24 cellular contexts compared by ENCODE assay signal in genomic region chr11:65187146-65187675, GRCh38. TPM values are rescaled to one million over a fixed set of nuclear protein-coding genes. Genes with fewer than 3 reads are reported as not detected.
DNase-seq lines count a peak whose midpoint lies in the region; ATAC-seq, FAIRE-seq and TF ChIP-seq lines count a peak whose summit lies in the region.
"Had no signal": no experiment of that assay in that cellular context is flagged by ENCODE, and none has a peak within 500 bp of the region (broad histone marks: within the 10 kb centered on the region; RNA-seq: fewer than 3 reads in every experiment).

No MANE protein-coding gene starts in this region.

- H3K36me3 ChIP-seq in right lobe of liver = peaks cover 0 to 52% (median 7%) of the 10 kb centered on the region in 4 donors
- peaks cover 8 to 43% of the 10 kb centered on the region in 2 experiments; a peak in 4 of 5 replicates for H3K36me3 ChIP-seq in HepG2 (replicated peaks in 1 of 2; ENCODE audit: control insufficient read depth in 1 of 2, insufficient read depth in 2 of 2, low read length in 2 of 2)
- peaks cover 79% of the 10 kb centered on the region for H3K36me3 ChIP-seq in endodermal cell (ENCODE audit: control insufficient read depth, insufficient read depth, low read length)
- H3K36me3 ChIP-seq in mucosa of descending colon (ENCODE audit: low read depth) = peaks cover 10% of the 10 kb centered on the region

- FAIRE-seq in HepG2 (lab: Jason Lieb, UNC) = no peak
- FAIRE-seq: D721Med, GM19239, H54, HTR-8/SVneo had no signal

- no peak overlapping the region for H3K27ac Mint-ChIP-seq in endodermal cell
- H3K27ac Mint-ChIP-seq in effector memory CD8-positive, alpha-beta T cell = no peak overlapping the region

- no peaks in the 10 kb centered on the region for H3K27me3 Mint-ChIP-seq in endodermal cell (ENCODE audit: insufficient read depth)
- no peaks in the 10 kb centered on the region for H3K27me3 Mint-ChIP-seq in effector memory CD8-positive, alpha-beta T cell
- H3K27me3 Mint-ChIP-seq: CD4-positive, CD25-positive, alpha-beta regulatory T cell had no signal

- TF ChIP-seq EP300 in HepG2 (IDR thresholded peaks at IDR 0.05; ENCODE audit: low read depth in 2 of 2, low read length in 2 of 2) (no peak), HepG2 (CRISPR knock-in tag; IDR thresholded peaks at IDR 0.05; ENCODE audit: borderline replicate concordance) (no peak)

- no peaks in the 10 kb centered on the region for H3K9me3 Mint-ChIP-seq in endodermal cell
- no peaks in the 10 kb centered on the region for H3K9me3 Mint-ChIP-seq in effector memory CD8-positive, alpha-beta T cell
- H3K9me3 Mint-ChIP-seq: CD4-positive, CD25-positive, alpha-beta regulatory T cell had no signal

- H3K27ac ChIP-seq in right lobe of liver (no peak overlapping the region), HepG2 (ENCODE audit: extremely low read length, insufficient read depth, low read length) (no peak overlapping the region), endodermal cell (ENCODE audit: low read depth, low read length) (no peak overlapping the region)
- H3K27ac ChIP-seq: PC-9 had no signal

- BruUV-seq in HepG2 (replicated peaks; lab: Mats Ljungman, UMichigan) = no TSS peak

- POLR2A ChIA-PET in HepG2 (lab: Yijun Ruan, JAX) = no interaction called here

- no peaks in the 10 kb centered on the region for H3K4me1 ChIP-seq in right lobe of liver
- peaks cover 16% of the 10 kb centered on the region for H3K4me1 ChIP-seq in HepG2 (ENCODE audit: insufficient read depth, low read length)
- H3K4me1 ChIP-seq in endodermal cell (ENCODE audit: control insufficient read depth, insufficient read depth, low read length) = peaks cover 9% of the 10 kb centered on the region
- H3K4me1 ChIP-seq in mucosa of descending colon (ENCODE audit: low read depth) = peaks cover 13% of the 10 kb centered on the region

- H3K4me3 ChIP-seq in right lobe of liver = no peak overlapping the region
- no peak overlapping the region for H3K4me3 ChIP-seq in HepG2 (replicated peaks in 1 of 3; ENCODE audit: insufficient read depth in 1 of 3, low read depth in 2 of 3, low read length in 3 of 3)
- H3K4me3 ChIP-seq in endodermal cell (ENCODE audit: low read length) = no peak overlapping the region
- H3K4me3 ChIP-seq in mucosa of descending colon = no peak overlapping the region
- H3K4me3 ChIP-seq: MG63, PC-9 had no signal

- H3K79me2 ChIP-seq in HepG2 (ENCODE audit: insufficient read depth, low read length) = peaks cover 10% of the 10 kb centered on the region

- H3K4me1 Mint-ChIP-seq in endodermal cell = peaks cover 31% of the 10 kb centered on the region
- H3K4me1 Mint-ChIP-seq in effector memory CD8-positive, alpha-beta T cell (ENCODE audit: low read depth in 2 of 2) = peaks cover 24 to 45% of the 10 kb centered on the region in 2 donors

- intact Hi-C loops in right lobe of liver (cut with DNase I) (loop anchor here in 1 of 2 donors (10.0 kb wide), 1 partner anchor 62 kb away; the partner anchor contains the start of genes FAU and MRPL49), HepG2 (cut with micrococcal nuclease; ENCODE audit: unreplicated experiment) (no loop called here), mucosa of descending colon (cut with DNase I, micrococcal nuclease) (no loop called here)

- H2AFZ ChIP-seq in HepG2 (ENCODE audit: low read length) = no peak overlapping the region
- H2AFZ ChIP-seq: PC-9 had no signal

- no peak for TF ChIP-seq RAD21 in HepG2 (CRISPR knock-in tag; IDR thresholded peaks at IDR 0.05)

- DNase-seq in right lobe of liver (peak in 2 of 3 donors; percentile 31 to 41), HepG2 (ENCODE audit: low spot score) (no peak), endodermal cell (peak; percentile 30), mucosa of descending colon (no peak), glomerular visceral epithelial cell (ENCODE audit: extremely low spot score) (no peak)
- DNase-seq in activated CD4-positive, alpha-beta T cell treated with anti-CD3 and anti-CD28 coated beads for 1 hour = no peak
- no peak for DNase-seq in effector memory CD8-positive, alpha-beta T cell
- DNase-seq: CD4-positive, CD25-positive, alpha-beta regulatory T cell; KBM-7; MG63; NCI-H2029; NCI-H2227 treated with DMSO at 0.1 percent for 48 hours; NCI-H526 treated with DMSO at 0.1 percent for 48 hours; PC-9; RPMI8226; SHP77 treated with DMSO at 0.1 percent for 48 hours had no signal

- H3K9me3 ChIP-seq in right lobe of liver = no peaks in the 10 kb centered on the region
- H3K9me3 ChIP-seq in HepG2 (ENCODE audit: low read length) = no peaks in the 10 kb centered on the region
- H3K9me3 ChIP-seq in endodermal cell (ENCODE audit: control insufficient read depth, low read length) = peaks cover 3% of the 10 kb centered on the region
- no peaks in the 10 kb centered on the region for H3K9me3 ChIP-seq in mucosa of descending colon
- H3K9me3 ChIP-seq: MG63 had no signal

- in situ Hi-C loops in HepG2 (cut with HindIII; ENCODE audit: extremely low pct_ligation_motif_present, low pct_unique_long_range_greater_than_20kb) = no loop called here

- H3K4me3 Mint-ChIP-seq in endodermal cell = no peak overlapping the region
- no peak overlapping the region for H3K4me3 Mint-ChIP-seq in effector memory CD8-positive, alpha-beta T cell

- no peak overlapping the region for H3K4me2 ChIP-seq in HepG2 (ENCODE audit: low read depth, low read length)
- H3K4me2 ChIP-seq: PC-9 had no signal

- TF ChIP-seq CTCF in right lobe of liver (IDR thresholded peaks at IDR 0.05) (no peak), HepG2 (CRISPR knock-in tag; IDR thresholded peaks at IDR 0.05) (no peak), endodermal cell (conservative IDR thresholded peaks at IDR 0.05) (no peak), mucosa of descending colon (IDR thresholded peaks at IDR 0.05) (no peak)

- H4K20me1 ChIP-seq in HepG2 (ENCODE audit: insufficient read depth, low read length) = no peaks in the 10 kb centered on the region

- CTCF ChIA-PET in HepG2 (lab: Yijun Ruan, JAX; ENCODE audit: low intra/inter-chr PET ratio, low total read pairs) = no interaction called here

- H3K36me3 Mint-ChIP-seq in endodermal cell (ENCODE audit: low read depth) = peaks cover 68% of the 10 kb centered on the region
- peaks cover 50% of the 10 kb centered on the region for H3K36me3 Mint-ChIP-seq in effector memory CD8-positive, alpha-beta T cell (ENCODE audit: insufficient read depth)

- TF ChIP-seq POLR2A in right lobe of liver (IDR thresholded peaks at IDR 0.05) = no peak
- TF ChIP-seq POLR2A in HepG2 (IDR thresholded peaks at IDR 0.05; ENCODE audit: insufficient read depth in 1 of 2, low read depth in 2 of 2, low read length in 2 of 2) = no peak

- H3K27me3 ChIP-seq in right lobe of liver (no peaks in the 10 kb centered on the region), HepG2 (ENCODE audit: control insufficient read depth in 1 of 2, insufficient read depth in 2 of 2, low read length in 2 of 2) (no peaks in the 10 kb centered on the region), endodermal cell (ENCODE audit: control insufficient read depth, insufficient read depth, low read length, poor library complexity, severe bottlenecking) (no peaks in the 10 kb centered on the region)
- H3K27me3 ChIP-seq: MG63 had no signal

- 94% methylated on average over 2 of the region's 6 CpGs for WGBS in right lobe of liver (ENCODE audit: insufficient coverage, low coverage, low lambda C conversion rate, missing lambda C conversion rate)
- 100% methylated on average over 5 of the region's 6 CpGs for WGBS in HepG2 (ENCODE audit: low lambda C conversion rate)
- WGBS in endodermal cell (ENCODE audit: insufficient coverage in 1 of 2, insufficient read length in 1 of 2), 2 experiments = 96 to 100% methylated on average over 3 to 6 of the region's 6 CpGs

- ATAC-seq in right lobe of liver (no peak), HepG2 (no peak), mucosa of descending colon (peak; percentile 34)
- no peak for ATAC-seq in effector memory CD8-positive, alpha-beta T cell (replicated peaks)

- H3K9ac ChIP-seq in HepG2 (ENCODE audit: insufficient read depth, low read depth, low read length) (no peak overlapping the region), endodermal cell (ENCODE audit: extremely low read depth, low read length, poor library complexity, severe bottlenecking) (no peak overlapping the region)

RNA-seq across cellular contexts. Expression of gene CAPN1, which starts 5.5 kb away (rescaled TPM):
- 100 to 1,000 TPM in 1 of 6 experiments, 10 to 100 TPM in 5; 55.7 to 124 (median 83.1) TPM for total RNA-seq in right lobe of liver
- total RNA-seq in HepG2 (2016; rRNA removed; fragmentation: Illumina TruSeq; extraction: Trizol) = 51.2 and 57.3 TPM in 2 replicates
- total RNA-seq in HepG2 (2016; cell fraction: cytosol; rRNA removed; fragmentation: Illumina TruSeq; extraction: Trizol; ENCODE audit: low read depth) = 26.4 and 34.4 TPM in 2 replicates
- total RNA-seq in HepG2 (2016; cell fraction: insoluble cytoplasmic fraction; rRNA removed; fragmentation: Illumina TruSeq; extraction: Trizol) = 43.3 and 63.5 TPM in 2 replicates
- total RNA-seq in HepG2 (2016; cell fraction: membrane; rRNA removed; fragmentation: Illumina TruSeq; extraction: Trizol) = 26.6 and 29.7 TPM in 2 replicates
- 37.0 and 44.2 TPM in 2 replicates for total RNA-seq in HepG2 (2016; cell fraction: nucleus; rRNA removed; fragmentation: Illumina TruSeq; extraction: Trizol)
- 82.6 and 92.6 TPM in 2 replicates for polyA plus RNA-seq in HepG2 (2011; rRNA removed)
- 23.9 and 34.7 TPM in 2 replicates for polyA plus RNA-seq in HepG2 (2011; cell fraction: cytosol; rRNA removed)
- polyA plus RNA-seq in HepG2 (2011; cell fraction: nucleus; rRNA removed) = 429 and 543 TPM in 2 replicates
- polyA plus RNA-seq in HepG2 (2012) = 41.7 and 58.1 TPM in 2 replicates
- 11.8 and 12.0 TPM in 2 replicates for polyA plus RNA-seq in HepG2 (2016; cell fraction: cytosol; fragmentation: Illumina TruSeq; extraction: Trizol; ENCODE audit: low read depth)
- polyA plus RNA-seq in HepG2 (2016; cell fraction: insoluble cytoplasmic fraction; fragmentation: Illumina TruSeq; extraction: Trizol; ENCODE audit: low read depth) = 39.8 and 54.5 TPM in 2 replicates
- 24.4 and 28.3 TPM in 2 replicates for polyA plus RNA-seq in HepG2 (2016; cell fraction: membrane; fragmentation: Illumina TruSeq; extraction: Trizol; ENCODE audit: low read depth)
- polyA plus RNA-seq in HepG2 (2016; cell fraction: nucleus; fragmentation: Illumina TruSeq; extraction: Trizol; ENCODE audit: insufficient read depth, low read depth) = 116 and 118 TPM in 2 replicates
- 129 and 175 TPM in 2 replicates for polyA minus RNA-seq in HepG2 (2011; rRNA and poly(A)+ RNA removed; ENCODE audit: low replicate concordance)
- polyA minus RNA-seq in HepG2 (2011; cell fraction: cytosol; rRNA and poly(A)+ RNA removed) = 33.2 and 36.8 TPM in 2 replicates
- 47.1 and 54.0 TPM in 2 replicates for polyA minus RNA-seq in HepG2 (2011; cell fraction: nucleus; rRNA and poly(A)+ RNA removed)
- 100 to 1,000 TPM; 183 to 223 TPM for total RNA-seq in endodermal cell
- polyA plus RNA-seq in endodermal cell (2013, experiment 1 of 2) = 76.6 TPM
- polyA plus RNA-seq in endodermal cell (2013, experiment 2 of 2) = 72.5 TPM
- total RNA-seq in mucosa of descending colon = 100 to 1,000 TPM; 211 to 389 (median 271) TPM

RNA-seq across cellular contexts. Expression of gene SPDYC, which starts 17.2 kb away (rescaled TPM):
- total RNA-seq in right lobe of liver (1 to 10 TPM in 2 of 6 experiments, under 1 TPM in 2, not detected in 2; 0.49 to 1.8 (median 0.87) TPM), HepG2 (2016; rRNA removed; fragmentation: Illumina TruSeq; extraction: Trizol) (0.15 TPM in 1 of 2 replicates, not detected in the other), endodermal cell (under 1 TPM in 1 of 2 donors, not detected in 1; 0.46 TPM), mucosa of descending colon (not detected)
- not detected in 2 replicates for total RNA-seq in HepG2 (2016; cell fraction: cytosol; rRNA removed; fragmentation: Illumina TruSeq; extraction: Trizol; ENCODE audit: low read depth)
- total RNA-seq in HepG2 (2016; cell fraction: insoluble cytoplasmic fraction; rRNA removed; fragmentation: Illumina TruSeq; extraction: Trizol) = 0.15 and 0.19 TPM in 2 replicates
- total RNA-seq in HepG2 (2016; cell fraction: membrane; rRNA removed; fragmentation: Illumina TruSeq; extraction: Trizol) = not detected in 2 replicates
- not detected in 2 replicates for total RNA-seq in HepG2 (2016; cell fraction: nucleus; rRNA removed; fragmentation: Illumina TruSeq; extraction: Trizol)
- polyA plus RNA-seq in HepG2 (2011; rRNA removed) = 0.26 and 0.33 TPM in 2 replicates
- 0.18 and 0.28 TPM in 2 replicates for polyA plus RNA-seq in HepG2 (2011; cell fraction: cytosol; rRNA removed)
- polyA plus RNA-seq in HepG2 (2011; cell fraction: nucleus; rRNA removed) = 0.42 and 0.71 TPM in 2 replicates
- 0.39 and 0.44 TPM in 2 replicates for polyA plus RNA-seq in HepG2 (2012)
- not detected in 2 replicates for polyA plus RNA-seq in HepG2 (2016; cell fraction: cytosol; fragmentation: Illumina TruSeq; extraction: Trizol; ENCODE audit: low read depth)
- not detected in 2 replicates for polyA plus RNA-seq in HepG2 (2016; cell fraction: insoluble cytoplasmic fraction; fragmentation: Illumina TruSeq; extraction: Trizol; ENCODE audit: low read depth)
- polyA plus RNA-seq in HepG2 (2016; cell fraction: membrane; fragmentation: Illumina TruSeq; extraction: Trizol; ENCODE audit: low read depth) = not detected in 2 replicates
- polyA plus RNA-seq in HepG2 (2016; cell fraction: nucleus; fragmentation: Illumina TruSeq; extraction: Trizol; ENCODE audit: insufficient read depth, low read depth) = 0.52 TPM in 1 of 2 replicates, not detected in the other
- not detected in 2 replicates for polyA minus RNA-seq in HepG2 (2011; rRNA and poly(A)+ RNA removed; ENCODE audit: low replicate concordance)
- 0.59 TPM in 1 of 2 replicates, not detected in the other for polyA minus RNA-seq in HepG2 (2011; cell fraction: cytosol; rRNA and poly(A)+ RNA removed)
- not detected in 2 replicates for polyA minus RNA-seq in HepG2 (2011; cell fraction: nucleus; rRNA and poly(A)+ RNA removed)
- not detected for polyA plus RNA-seq in endodermal cell (2013, experiment 1 of 2)
- polyA plus RNA-seq in endodermal cell (2013, experiment 2 of 2) = not detected
- total RNA-seq: A172; CD4-positive, CD25-positive, alpha-beta regulatory T cell; LHCN-M2; NCI-H460; PC-9 had no signal
- polyA plus RNA-seq: BJ; CD4-positive, CD25-positive, alpha-beta regulatory T cell had no signal

RNA-seq across cellular contexts. Expression of gene SYVN1, which starts 52.9 kb away (rescaled TPM):
- total RNA-seq in right lobe of liver = 100 to 1,000 TPM in 4 of 6 experiments, 10 to 100 TPM in 2; 73.0 to 120 (median 109) TPM
- 7.4 and 10.3 TPM in 2 replicates for total RNA-seq in HepG2 (2016; rRNA removed; fragmentation: Illumina TruSeq; extraction: Trizol)
- total RNA-seq in HepG2 (2016; cell fraction: cytosol; rRNA removed; fragmentation: Illumina TruSeq; extraction: Trizol; ENCODE audit: low read depth) = 5.5 and 6.4 TPM in 2 replicates
- 7.6 and 9.3 TPM in 2 replicates for total RNA-seq in HepG2 (2016; cell fraction: insoluble cytoplasmic fraction; rRNA removed; fragmentation: Illumina TruSeq; extraction: Trizol)
- 5.6 and 6.7 TPM in 2 replicates for total RNA-seq in HepG2 (2016; cell fraction: membrane; rRNA removed; fragmentation: Illumina TruSeq; extraction: Trizol)
- total RNA-seq in HepG2 (2016; cell fraction: nucleus; rRNA removed; fragmentation: Illumina TruSeq; extraction: Trizol) = 25.3 and 26.9 TPM in 2 replicates
- 22.5 and 25.8 TPM in 2 replicates for polyA plus RNA-seq in HepG2 (2011; rRNA removed)
- polyA plus RNA-seq in HepG2 (2011; cell fraction: cytosol; rRNA removed) = 17.6 and 23.4 TPM in 2 replicates
- polyA plus RNA-seq in HepG2 (2011; cell fraction: nucleus; rRNA removed) = 115 and 119 TPM in 2 replicates
- polyA plus RNA-seq in HepG2 (2012) = 33.9 and 47.9 TPM in 2 replicates
- 2.0 and 2.2 TPM in 2 replicates for polyA plus RNA-seq in HepG2 (2016; cell fraction: cytosol; fragmentation: Illumina TruSeq; extraction: Trizol; ENCODE audit: low read depth)
- 7.4 and 12.4 TPM in 2 replicates for polyA plus RNA-seq in HepG2 (2016; cell fraction: insoluble cytoplasmic fraction; fragmentation: Illumina TruSeq; extraction: Trizol; ENCODE audit: low read depth)
- polyA plus RNA-seq in HepG2 (2016; cell fraction: membrane; fragmentation: Illumina TruSeq; extraction: Trizol; ENCODE audit: low read depth) = 3.4 and 4.9 TPM in 2 replicates
- 64.5 and 69.0 TPM in 2 replicates for polyA plus RNA-seq in HepG2 (2016; cell fraction: nucleus; fragmentation: Illumina TruSeq; extraction: Trizol; ENCODE audit: insufficient read depth, low read depth)
- polyA minus RNA-seq in HepG2 (2011; rRNA and poly(A)+ RNA removed; ENCODE audit: low replicate concordance) = 98.7 and 122 TPM in 2 replicates
- 35.8 and 47.2 TPM in 2 replicates for polyA minus RNA-seq in HepG2 (2011; cell fraction: cytosol; rRNA and poly(A)+ RNA removed)
- 51.0 and 56.2 TPM in 2 replicates for polyA minus RNA-seq in HepG2 (2011; cell fraction: nucleus; rRNA and poly(A)+ RNA removed)
- 10 to 100 TPM; 30.4 to 39.5 TPM for total RNA-seq in endodermal cell
- polyA plus RNA-seq in endodermal cell (2013, experiment 1 of 2) = 32.8 TPM
- 25.3 TPM for polyA plus RNA-seq in endodermal cell (2013, experiment 2 of 2)
- total RNA-seq in mucosa of descending colon = 10 to 100 TPM; 59.7 to 62.2 (median 60.3) TPM

Comparison
In these comparisons a context has a peak if more than half of its experiments do, and no peak if none do; other contexts are left out.
1. DNase-seq: peak in right lobe of liver (2 of 3) and endodermal cell (single experiment); none in HepG2 (single experiment), mucosa of descending colon (0 of 3), glomerular visceral epithelial cell (single experiment), activated CD4-positive, alpha-beta T cell treated with anti-CD3 and anti-CD28 coated beads for 1 hour (single experiment) and effector memory CD8-positive, alpha-beta T cell (0 of 3).